In the genomic region with DNA sequence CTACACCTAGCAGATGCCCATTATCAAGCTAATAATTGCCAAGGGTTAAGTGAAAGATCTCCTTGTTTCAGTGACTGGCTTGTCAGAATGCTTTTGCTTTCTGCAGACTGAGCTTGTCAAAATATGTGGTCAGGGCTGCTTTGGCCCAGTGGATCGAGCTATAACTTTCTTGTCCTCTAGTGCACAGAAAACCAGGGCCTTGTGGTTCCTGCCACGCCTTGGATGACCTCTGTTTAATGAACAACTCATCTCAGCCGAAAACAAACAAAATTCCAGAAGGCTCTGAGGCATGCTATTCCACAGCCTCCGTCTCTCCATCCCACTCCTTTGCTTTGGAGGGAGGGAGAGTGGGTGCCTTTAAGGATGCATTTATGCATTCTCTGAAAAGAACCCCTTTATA, we compare ENCODE assay signal across 17 cellular contexts. TPM values are rescaled to one million over a fixed set of nuclear protein-coding genes. Genes with fewer than 3 reads are reported as not detected.
DNase-seq lines count a peak whose midpoint lies in the region; TF ChIP-seq lines count a peak whose summit lies in the region.
"Had no signal": no experiment of that assay in that cellular context is flagged by ENCODE, and none has a peak within 500 bp of the region (broad histone marks: within the 10 kb centered on the region; RNA-seq: fewer than 3 reads in every experiment).

No MANE protein-coding gene starts in this region.

- peaks cover 18% of the 10 kb centered on the region for H3K9me3 Mint-ChIP-seq in nephron

- H3K4me3 ChIP-seq in SJSA1: no peak overlapping the region
- no peak overlapping the region for H3K4me3 ChIP-seq in fibroblast of the aortic adventitia (ENCODE audit: low read depth, low read length)
- no peak overlapping the region for H3K4me3 ChIP-seq in BE2C (ENCODE audit: low read depth, low read length)
- H3K4me3 ChIP-seq: spleen had no signal

- TF ChIP-seq CTCF in fibroblast of the aortic adventitia (IDR thresholded peaks at IDR 0.05; ENCODE audit: insufficient read depth, low read length): no peak
- no peak for TF ChIP-seq CTCF in nephron (IDR thresholded peaks at IDR 0.05; ENCODE audit: unreplicated experiment in 3 of 3)
- no peak for TF ChIP-seq CTCF in BE2C (IDR thresholded peaks at IDR 0.05; ENCODE audit: low read depth, low read length)

- peak overlapping the region; percentile 65 to 85 (median 76) for H3K27ac Mint-ChIP-seq in nephron
- H3K27ac Mint-ChIP-seq: activated CD4-positive, alpha-beta memory T cell treated with anti-CD3 and anti-CD28 coated beads for 36 hours; activated T-helper 17 cell treated with anti-CD3 and anti-CD28 coated beads, Interleukin-2, amount 50 U/mL, for 72 hours; stimulated activated naive CD8-positive, alpha-beta T cell treated with anti-CD3 and anti-CD28 coated beads, Interleukin-15, Interleukin-2, amounts not matched to agents 100 ng/mL and 50 ng/mL, for 24 hours had no signal

- no peak overlapping the region for H3K4me3 Mint-ChIP-seq in nephron
- H3K4me3 Mint-ChIP-seq: activated CD4-positive, alpha-beta memory T cell treated with anti-CD3 and anti-CD28 coated beads for 36 hours; activated T-helper 17 cell treated with anti-CD3 and anti-CD28 coated beads, Interleukin-2, amount 50 U/mL, for 72 hours; stimulated activated naive CD8-positive, alpha-beta T cell treated with anti-CD3 and anti-CD28 coated beads, Interleukin-15, Interleukin-2, amounts not matched to agents 100 ng/mL and 50 ng/mL, for 24 hours had no signal

- no peaks in the 10 kb centered on the region for H3K27me3 Mint-ChIP-seq in nephron (ENCODE audit: low read depth)
- H3K27me3 Mint-ChIP-seq: activated CD4-positive, alpha-beta memory T cell treated with anti-CD3 and anti-CD28 coated beads for 36 hours had no signal

- DNase-seq in AG20443 (ENCODE audit: low spot score): peak; percentile 83
- peak; percentile 28 to 53 for DNase-seq in SJSA1 (ENCODE audit: low read depth in 1 of 2, low spot score in 2 of 2)
- peak; percentile 20 for DNase-seq in fibroblast of the aortic adventitia (ENCODE audit: low read depth)
- no peak for DNase-seq in GDM1 (lab: John Stamatoyannopoulos, UW)
- no peak for DNase-seq in BE2C
- no peak for DNase-seq in NCI-H510A (lab: John Stamatoyannopoulos, UW)
- no peak for DNase-seq in caudate nucleus (lab: John Stamatoyannopoulos, UW)
- DNase-seq: activated CD4-positive, alpha-beta memory T cell treated with anti-CD3 and anti-CD28 coated beads for 36 hours; DND-41; foreskin keratinocyte; NCI-H1436 treated with DMSO at 0.1 percent for 48 hours; NCI-H524 treated with DMSO at 0.1 percent for 48 hours; spleen had no signal

- H3K27me3 ChIP-seq in SJSA1 (replicated peaks): no peaks in the 10 kb centered on the region
- H3K27me3 ChIP-seq in BE2C: peaks cover 3% of the 10 kb centered on the region; the same call in 1 of the 2 replicates
- H3K27me3 ChIP-seq: foreskin keratinocyte had no signal

- H3K4me1 Mint-ChIP-seq in nephron: peaks cover 5% of the 10 kb centered on the region
- H3K4me1 Mint-ChIP-seq: activated T-helper 17 cell treated with anti-CD3 and anti-CD28 coated beads, Interleukin-2, amount 50 U/mL, for 72 hours had no signal

- peaks cover 65% of the 10 kb centered on the region for H3K36me3 Mint-ChIP-seq in nephron (ENCODE audit: low read depth)
- H3K36me3 Mint-ChIP-seq: activated CD4-positive, alpha-beta memory T cell treated with anti-CD3 and anti-CD28 coated beads for 36 hours had no signal

- H3K27ac ChIP-seq in SJSA1 (no peak overlapping the region), caudate nucleus (ENCODE audit: low read depth, low read length) (no peak overlapping the region)
- H3K27ac ChIP-seq: foreskin keratinocyte, HL-60, spleen had no signal

- H3K36me3 ChIP-seq in SJSA1 (peaks cover 8% of the 10 kb centered on the region; the same call in 1 of the 2 replicates), BE2C (no peaks in the 10 kb centered on the region)
- H3K36me3 ChIP-seq: spleen had no signal

- H3K4me1 ChIP-seq in SJSA1 (replicated peaks) (peaks cover 28% of the 10 kb centered on the region), BE2C (no peaks in the 10 kb centered on the region)
- H3K4me1 ChIP-seq: foreskin keratinocyte, spleen had no signal

- H3K9me3 ChIP-seq in SJSA1 (replicated peaks) (no peaks in the 10 kb centered on the region), BE2C (no peaks in the 10 kb centered on the region; the same call in 1 of the 2 replicates)
- H3K9me3 ChIP-seq: spleen had no signal

RNA-seq across cellular contexts. Expression of gene EVC, which starts 11.3 kb away (rescaled TPM):
- 6.1 and 10.0 TPM in 2 replicates for total RNA-seq in SJSA1 (2014; rRNA removed; shearing (Covaris generic))
- total RNA-seq in fibroblast of the aortic adventitia (ENCODE audit: low replicate concordance): 58.2 and 127 TPM in 2 replicates
- 0.57 TPM for polyA plus RNA-seq in BE2C (2012; ENCODE audit: insufficient read depth, insufficient read length, low read depth)

RNA-seq across cellular contexts. Expression of gene EVC2, which starts 14.0 kb away (rescaled TPM):
- 0.94 and 2.7 TPM in 2 replicates for total RNA-seq in SJSA1 (2014; rRNA removed; shearing (Covaris generic))
- total RNA-seq in fibroblast of the aortic adventitia (ENCODE audit: low replicate concordance): 15.5 and 17.1 TPM in 2 replicates
- polyA plus RNA-seq in BE2C (2012; ENCODE audit: insufficient read depth, insufficient read length, low read depth): not detected

Comparison
In these comparisons a context has a peak if more than half of its experiments do, and no peak if none do; other contexts are left out.
1. DNase-seq: peak in AG20443 (single experiment), SJSA1 (2 of 2) and fibroblast of the aortic adventitia (single experiment); none in GDM1 (single experiment), BE2C (single experiment), NCI-H510A (single experiment) and caudate nucleus (0 of 61).